Comparison of ENCODE assay signal across 14 cellular contexts in genomic region chr3:173913397-173913796, GRCh38.
A peak's percentile ranks its signal among the peaks of the same experiment; 100 is the strongest.
DNase-seq lines count a peak whose midpoint lies in the region; ATAC-seq and TF ChIP-seq lines count a peak whose summit lies in the region.
"Had no signal": no experiment of that assay in that cellular context is flagged by ENCODE, and none has a peak within 500 bp of the region (broad histone marks: within the 10 kb centered on the region; RNA-seq: fewer than 3 reads in every experiment).

No MANE protein-coding gene starts in this region.

- no peak overlapping the region for H4K8ac ChIP-seq in neuronal stem cell (ENCODE audit: low read depth, low read length)

- no peak overlapping the region for H4K91ac ChIP-seq in neuronal stem cell (ENCODE audit: low read depth, low read length, poor library complexity)

- H3K4me2 ChIP-seq in fibroblast of lung (ENCODE audit: extremely low read depth, insufficient read depth, low read length) (no peak overlapping the region), neuronal stem cell (ENCODE audit: insufficient read depth, low read length, poor library complexity, severe bottlenecking) (no peak overlapping the region), MM.1S (ENCODE audit: low read depth, low read length) (no peak overlapping the region)

- H2BK5ac ChIP-seq in neuronal stem cell (ENCODE audit: low read length) = no peak overlapping the region

- 80% methylated on average over 2 of the region's 2 CpGs for WGBS in HUES64
- WGBS in neuronal stem cell (ENCODE audit: extremely low coverage in 2 of 2, insufficient read length in 2 of 2, insufficient replicate concordance in 1 of 2), 2 donors = no CpG with 5 or more reads among the region's 2 CpGs

- H2BK15ac ChIP-seq in neuronal stem cell (ENCODE audit: low read length) = no peak overlapping the region

- no peak overlapping the region for H2AK5ac ChIP-seq in neuronal stem cell (ENCODE audit: low read depth, low read length)

- H2AFZ ChIP-seq in fibroblast of lung (ENCODE audit: low read length) (no peak overlapping the region), neuronal stem cell (ENCODE audit: low read length) (peak overlapping the region; percentile 0), MM.1S (ENCODE audit: low read length) (no peak overlapping the region)

- peak overlapping the region; percentile 61; the same call in 1 of the 2 replicates for H3K27ac ChIP-seq in HUES64 (ENCODE audit: low read depth, low read length)
- no peak overlapping the region for H3K27ac ChIP-seq in fibroblast of lung (ENCODE audit: insufficient read depth, low read length)
- H3K27ac ChIP-seq in neuronal stem cell (replicated peaks; ENCODE audit: low read length) = no peak overlapping the region
- H3K27ac ChIP-seq in MM.1S (ENCODE audit: low read length) = no peak overlapping the region
- H3K27ac ChIP-seq: ascending aorta, esophagus squamous epithelium had no signal

- H3K79me2 ChIP-seq in fibroblast of lung (ENCODE audit: control insufficient read depth, insufficient read depth, low read length) (no peaks in the 10 kb centered on the region), MM.1S (ENCODE audit: low read length) (no peaks in the 10 kb centered on the region)

- no peak overlapping the region for H3K14ac ChIP-seq in neuronal stem cell (ENCODE audit: low read length)

- TF ChIP-seq CTCF in fibroblast of lung (conservative IDR thresholded peaks at IDR 0.05 in 1 of 2, IDR thresholded peaks at IDR 0.05 in 1 of 2; ENCODE audit: low read depth in 1 of 2, low read length in 2 of 2) (no peak), MM.1S (IDR thresholded peaks at IDR 0.05; ENCODE audit: low read length) (no peak)

- H3K9me2 ChIP-seq in MM.1S (replicated peaks; ENCODE audit: insufficient read depth, low read length) = no peaks in the 10 kb centered on the region

- no peak overlapping the region for H3K4ac ChIP-seq in neuronal stem cell (ENCODE audit: low read length)

- no peaks in the 10 kb centered on the region for H3F3A ChIP-seq in MM.1S (ENCODE audit: insufficient read depth, low read length)

- H3K9me3 ChIP-seq in HUES64 (ENCODE audit: insufficient read depth, low read depth, low read length) (no peaks in the 10 kb centered on the region), fibroblast of lung (ENCODE audit: control insufficient read depth, insufficient read depth, low read depth, low read length) (no peaks in the 10 kb centered on the region), neuronal stem cell (replicated peaks in 1 of 2; ENCODE audit: control insufficient read depth in 2 of 2, insufficient read depth in 1 of 2, low read depth in 1 of 2, low read length in 2 of 2) (no peaks in the 10 kb centered on the region), MM.1S (replicated peaks; ENCODE audit: insufficient read depth, low read length) (no peaks in the 10 kb centered on the region)
- H3K9me3 ChIP-seq: ascending aorta, esophagus squamous epithelium had no signal

- peaks cover 54% of the 10 kb centered on the region for H3K4me1 ChIP-seq in HUES64 (ENCODE audit: insufficient read depth, low read length)
- no peaks in the 10 kb centered on the region for H3K4me1 ChIP-seq in fibroblast of lung (ENCODE audit: control insufficient read depth, extremely low read depth, insufficient read depth, low read length)
- peaks cover 14 to 43% of the 10 kb centered on the region in 2 donors for H3K4me1 ChIP-seq in neuronal stem cell (ENCODE audit: control insufficient read depth in 2 of 2, insufficient read depth in 1 of 2, low read depth in 1 of 2, low read length in 2 of 2)
- H3K4me1 ChIP-seq in MM.1S (ENCODE audit: low read length) = peaks cover 13% of the 10 kb centered on the region
- H3K4me1 ChIP-seq: ascending aorta, esophagus squamous epithelium had no signal

- H3K36me3 ChIP-seq in HUES64 (ENCODE audit: insufficient read depth, low read length) (no peaks in the 10 kb centered on the region), fibroblast of lung (ENCODE audit: control insufficient read depth, insufficient read depth, low read length) (no peaks in the 10 kb centered on the region), neuronal stem cell (replicated peaks in 1 of 2; ENCODE audit: control insufficient read depth in 2 of 2, insufficient read depth in 2 of 2, low read length in 2 of 2) (no peaks in the 10 kb centered on the region), MM.1S (replicated peaks; ENCODE audit: insufficient read depth, low read length) (no peaks in the 10 kb centered on the region)
- H3K36me3 ChIP-seq: ascending aorta, esophagus squamous epithelium had no signal

- H3K4me3 ChIP-seq in HUES64 (ENCODE audit: low read length) (no peak overlapping the region), fibroblast of lung (replicated peaks in 1 of 4; ENCODE audit: control extremely low read depth in 1 of 4, insufficient read depth in 1 of 4, low read depth in 3 of 4, low read length in 4 of 4) (no peak overlapping the region), neuronal stem cell (ENCODE audit: low read length in 2 of 2) (no peak overlapping the region), MM.1S (ENCODE audit: low read length) (no peak overlapping the region)
- H3K4me3 ChIP-seq: ascending aorta, esophagus squamous epithelium had no signal

- no peaks in the 10 kb centered on the region for H3K27me3 ChIP-seq in HUES64 (ENCODE audit: insufficient read depth, low read length)
- no peaks in the 10 kb centered on the region for H3K27me3 ChIP-seq in fibroblast of lung (ENCODE audit: control insufficient read depth, insufficient read depth, low read length)
- H3K27me3 ChIP-seq in neuronal stem cell (ENCODE audit: control insufficient read depth in 3 of 3, insufficient read depth in 3 of 3, low read depth in 1 of 3, low read length in 3 of 3) = no peaks in the 10 kb centered on the region
- H3K27me3 ChIP-seq in MM.1S (replicated peaks; ENCODE audit: insufficient read depth, low read length) = no peaks in the 10 kb centered on the region
- H3K27me3 ChIP-seq: ascending aorta, esophagus squamous epithelium had no signal

- ATAC-seq in SK-N-SH treated with all-trans-retinoic acid at 6 μM for 48 hours (peak; percentile 73), GM21825 (IDR thresholded peaks at IDR 0.05; ENCODE audit: unreplicated experiment) (no peak)
- ATAC-seq: PC-3; stimulated activated naive CD8-positive, alpha-beta T cell treated with anti-CD3 and anti-CD28 coated beads, Interleukin-15, amount 100 ng/mL, for 72 hours had no signal

- peak; percentile 9 to 82 for DNase-seq in fibroblast of lung (ENCODE audit: low read depth in 2 of 2)
- DNase-seq in neuronal stem cell (ENCODE audit: low spot score) = no peak
- DNase-seq in superior temporal gyrus (ENCODE audit: extremely low spot score) = no peak
- no peak for DNase-seq in activated CD4-positive, alpha-beta T cell treated with anti-CD3 and anti-CD28 coated beads for 48 hours
- DNase-seq in MM.1S = no peak
- DNase-seq: esophagus squamous epithelium; NCI-H1092; PC-3; stimulated activated CD4-positive, alpha-beta T cell treated with anti-CD3 and anti-CD28 coated beads, Interleukin-4, amount 100 ng/mL, for 1 hour; stimulated activated naive CD8-positive, alpha-beta T cell treated with anti-CD3 and anti-CD28 coated beads, Interleukin-15, amount 100 ng/mL, for 72 hours had no signal

- no peak overlapping the region for H3K18ac ChIP-seq in neuronal stem cell (ENCODE audit: low read length)

- no peak overlapping the region for H2BK12ac ChIP-seq in neuronal stem cell (ENCODE audit: low read length)

- H3K79me1 ChIP-seq in neuronal stem cell (ENCODE audit: low read depth, low read length) = no peaks in the 10 kb centered on the region

- no peaks in the 10 kb centered on the region for H4K20me1 ChIP-seq in fibroblast of lung (ENCODE audit: control insufficient read depth, extremely low read depth, insufficient read depth, low read length)
- no peaks in the 10 kb centered on the region for H4K20me1 ChIP-seq in MM.1S (ENCODE audit: insufficient read depth, low read length)

- H3K23ac ChIP-seq in neuronal stem cell (ENCODE audit: low read depth, low read length, poor library complexity) = no peak overlapping the region

- H3K9ac ChIP-seq in HUES64 (ENCODE audit: low read depth, low read length) (no peak overlapping the region), fibroblast of lung (ENCODE audit: insufficient read depth, low read length) (no peak overlapping the region), neuronal stem cell (ENCODE audit: low read depth, low read length, poor library complexity) (no peak overlapping the region), MM.1S (ENCODE audit: low read length) (no peak overlapping the region)

- no peak overlapping the region for H2BK120ac ChIP-seq in neuronal stem cell (ENCODE audit: low read depth, low read length)

TF ChIP-seq in SK-N-SH treated with all-trans-retinoic acid at 6 μM for 48 hours, 23 proteins besides CTCF, POLR2A, EP300 and RAD21 (continues in another document):
- TF ChIP-seq PATZ1 (CRISPR knock-in tag; IDR thresholded peaks at IDR 0.05; ENCODE audit: borderline replicate concordance) = no peak
- no peak for TF ChIP-seq ZFP3 (CRISPR knock-in tag; IDR thresholded peaks at IDR 0.05)
- no peak for TF ChIP-seq CSDC2 (CRISPR knock-in tag; IDR thresholded peaks at IDR 0.05)
- TF ChIP-seq GLIS3 (CRISPR knock-in tag; IDR thresholded peaks at IDR 0.05) = no peak

Comparison
In these comparisons a context has a peak if more than half of its experiments do, and no peak if none do; other contexts are left out.
1. DNase-seq: peak in fibroblast of lung (2 of 2); none in neuronal stem cell (single experiment), superior temporal gyrus (single experiment), activated CD4-positive, alpha-beta T cell treated with anti-CD3 and anti-CD28 coated beads for 48 hours (single experiment) and MM.1S (single experiment).